In genomic region chr16:89921699-89922476, GRCh38 we compare ENCODE assay signal across 1 cellular context.
A peak's percentile ranks its signal among the peaks of the same experiment; 100 is the strongest.
TF ChIP-seq lines count a peak whose summit lies in the region.

No MANE protein-coding gene starts in this region.

TF ChIP-seq in HepG2, 621 proteins besides CTCF, POLR2A, EP300 and RAD21 (continued from another document and continues in another):
- peak; percentile 98 for TF ChIP-seq FOSL2 (CRISPR knock-in tag; IDR thresholded peaks at IDR 0.05)
- peak; percentile 19; the same call in 1 of the 2 replicates for TF ChIP-seq CREB3 (CRISPR knock-in tag; IDR thresholded peaks at IDR 0.05)
- TF ChIP-seq, protein P1, sequence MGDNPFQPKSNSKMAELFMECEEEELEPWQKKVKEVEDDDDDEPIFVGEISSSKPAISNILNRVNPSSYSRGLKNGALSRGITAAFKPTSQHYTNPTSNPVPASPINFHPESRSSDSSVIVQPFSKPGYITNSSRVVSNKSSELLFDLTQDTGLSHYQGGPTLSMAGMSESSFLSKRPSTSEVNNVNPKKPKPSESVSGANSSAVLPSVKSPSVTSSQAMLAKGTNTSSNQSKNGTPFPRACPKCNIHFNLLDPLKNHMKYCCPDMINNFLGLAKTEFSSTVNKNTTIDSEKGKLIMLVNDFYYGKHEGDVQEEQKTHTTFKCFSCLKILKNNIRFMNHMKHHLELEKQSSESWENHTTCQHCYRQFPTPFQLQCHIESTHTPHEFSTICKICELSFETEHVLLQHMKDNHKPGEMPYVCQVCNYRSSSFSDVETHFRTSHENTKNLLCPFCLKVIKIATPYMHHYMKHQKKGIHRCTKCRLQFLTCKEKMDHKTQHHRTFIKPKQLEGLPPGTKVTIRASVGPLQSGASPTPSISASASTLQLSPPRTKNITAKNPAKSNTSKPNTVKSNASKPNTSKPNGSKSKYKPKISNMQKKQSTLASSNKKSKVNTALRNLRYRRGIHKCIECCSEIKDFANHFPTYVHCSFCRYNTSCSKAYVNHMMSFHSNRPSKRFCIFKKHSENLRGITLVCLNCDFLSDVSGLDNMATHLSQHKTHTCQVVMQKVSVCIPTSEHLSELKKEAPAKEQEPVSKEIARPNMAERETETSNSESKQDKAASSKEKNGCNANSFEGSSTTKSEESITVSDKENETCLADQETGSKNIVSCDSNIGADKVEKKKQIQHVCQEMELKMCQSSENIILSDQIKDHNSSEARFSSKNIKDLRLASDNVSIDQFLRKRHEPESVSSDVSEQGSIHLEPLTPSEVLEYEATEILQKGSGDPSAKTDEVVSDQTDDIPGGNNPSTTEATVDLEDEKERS (CRISPR knock-in tag; IDR thresholded peaks at IDR 0.05), result 0 out of 2 replicates have a peak, but pooled peaks have one; percentile 77
- TF ChIP-seq SP5 (CRISPR knock-in tag; IDR thresholded peaks at IDR 0.05; ENCODE audit: borderline replicate concordance, low read depth), result peak; percentile 65
- TF ChIP-seq NFYC (CRISPR knock-in tag; IDR thresholded peaks at IDR 0.05), result peak; percentile 31; the same call in 1 of the 2 replicates
- TF ChIP-seq SRSF9 (IDR thresholded peaks at IDR 0.05; ENCODE audit: borderline replicate concordance, insufficient read depth, low read depth, low read length, poor library complexity, severe bottlenecking), result no peak
- TF ChIP-seq ZNF839 (CRISPR knock-in tag; IDR thresholded peaks at IDR 0.05; ENCODE audit: borderline replicate concordance), result peak; percentile 50; the same call in 1 of the 2 replicates
- TF ChIP-seq PRDM10 (CRISPR knock-in tag; IDR thresholded peaks at IDR 0.05; ENCODE audit: low read depth), result peak; percentile 52; the same call in 1 of the 2 replicates
- no peak for TF ChIP-seq ZMYM3 (CRISPR knock-in tag; IDR thresholded peaks at IDR 0.05)
- TF ChIP-seq SRSF4 (IDR thresholded peaks at IDR 0.05; ENCODE audit: low read depth, low read length, poor library complexity, severe bottlenecking), result no peak
- no peak for TF ChIP-seq ZFYVE20 (CRISPR knock-in tag; IDR thresholded peaks at IDR 0.05; ENCODE audit: borderline replicate concordance, low read depth)
- TF ChIP-seq ZSCAN20 (CRISPR knock-in tag; IDR thresholded peaks at IDR 0.05; ENCODE audit: borderline replicate concordance), result no peak
- 0 out of 2 replicates have a peak, but pooled peaks have one; percentile 69 for TF ChIP-seq NFIB (CRISPR knock-in tag; IDR thresholded peaks at IDR 0.05; ENCODE audit: borderline replicate concordance)
- TF ChIP-seq ZNF777 (CRISPR knock-in tag; IDR thresholded peaks at IDR 0.05), result no peak; the same call in 1 of the 2 replicates
- TF ChIP-seq ZBTB25 (CRISPR knock-in tag; IDR thresholded peaks at IDR 0.05), result peak; percentile 27; the same call in 1 of the 2 replicates
- no peak for TF ChIP-seq ZNF775 (CRISPR knock-in tag; IDR thresholded peaks at IDR 0.05; ENCODE audit: borderline replicate concordance)
- peak; percentile 35; the same call in 1 of the 2 replicates for TF ChIP-seq MAFF (IDR thresholded peaks at IDR 0.05; ENCODE audit: low read depth, low read length)
- TF ChIP-seq IKZF4 (CRISPR knock-in tag; IDR thresholded peaks at IDR 0.05; ENCODE audit: borderline replicate concordance, low read depth, not compliant biosample characterization), result no peak
- TF ChIP-seq BRF2 (CRISPR knock-in tag; IDR thresholded peaks at IDR 0.05), result no peak
- no peak for TF ChIP-seq JUNB (CRISPR knock-in tag; IDR thresholded peaks at IDR 0.05; ENCODE audit: borderline replicate concordance)
- TF ChIP-seq MIER3 (CRISPR knock-in tag; IDR thresholded peaks at IDR 0.05; ENCODE audit: borderline replicate concordance), result peak; percentile 75
- no peak; the same call in none of the 2 replicates for TF ChIP-seq IKZF5 (CRISPR knock-in tag; IDR thresholded peaks at IDR 0.05)
- TF ChIP-seq KAT8 (CRISPR knock-in tag; IDR thresholded peaks at IDR 0.05), result peak; percentile 68
- no peak for TF ChIP-seq ZNF180 (CRISPR knock-in tag; IDR thresholded peaks at IDR 0.05; ENCODE audit: borderline replicate concordance, low read depth)
- TF ChIP-seq ZNF33A (CRISPR knock-in tag; IDR thresholded peaks at IDR 0.05; ENCODE audit: borderline replicate concordance), result no peak
- TF ChIP-seq ZFP36L2 (CRISPR knock-in tag; IDR thresholded peaks at IDR 0.05), result no peak
- TF ChIP-seq TEAD3 (CRISPR knock-in tag; optimal IDR thresholded peaks at IDR 0.05; ENCODE audit: borderline replicate concordance), result no peak
- peak; percentile 89 for TF ChIP-seq POLR2G (IDR thresholded peaks at IDR 0.05; ENCODE audit: low read depth, low read length)
- peak; percentile 81 for TF ChIP-seq SMAD3 (CRISPR knock-in tag; IDR thresholded peaks at IDR 0.05)
- TF ChIP-seq ZNF644 (CRISPR knock-in tag; IDR thresholded peaks at IDR 0.05; ENCODE audit: low read depth), result no peak
- TF ChIP-seq XRCC5 (optimal IDR thresholded peaks at IDR 0.05; ENCODE audit: low read length), result peak; percentile 26
- 0 out of 2 replicates have a peak, but pooled peaks have one; percentile 4 for TF ChIP-seq ZNF235 (CRISPR knock-in tag; IDR thresholded peaks at IDR 0.05; ENCODE audit: borderline replicate concordance)
- TF ChIP-seq ZBTB49 (CRISPR knock-in tag; IDR thresholded peaks at IDR 0.05; ENCODE audit: borderline replicate concordance), result no peak; the same call in 1 of the 2 replicates
- TF ChIP-seq MXI1 (IDR thresholded peaks at IDR 0.05; ENCODE audit: borderline replicate concordance, low read depth, low read length), result peak; percentile 74; the same call in 1 of the 3 replicates
- peak; percentile 90; the same call in 1 of the 2 replicates for TF ChIP-seq MTF2 (CRISPR knock-in tag; IDR thresholded peaks at IDR 0.05; ENCODE audit: borderline replicate concordance)
- no peak for TF ChIP-seq ZFP82 (CRISPR knock-in tag; IDR thresholded peaks at IDR 0.05; ENCODE audit: borderline replicate concordance)
- TF ChIP-seq ZFP36L1 (CRISPR knock-in tag; IDR thresholded peaks at IDR 0.05), result no peak
- no peak for TF ChIP-seq ZNF772 (CRISPR knock-in tag; IDR thresholded peaks at IDR 0.05)
- TF ChIP-seq SCMH1 (CRISPR knock-in tag; IDR thresholded peaks at IDR 0.05; ENCODE audit: borderline replicate concordance), result no peak
- TF ChIP-seq KLF12 (CRISPR knock-in tag; IDR thresholded peaks at IDR 0.05; ENCODE audit: borderline replicate concordance), result 0 out of 2 replicates have a peak, but pooled peaks have one; percentile 10
- TF ChIP-seq HNF4G (IDR thresholded peaks at IDR 0.05; ENCODE audit: borderline replicate concordance, low read depth, low read length), result 0 out of 2 replicates have a peak, but pooled peaks have one; percentile 6
- no peak for TF ChIP-seq HNF4G (CRISPR knock-in tag; IDR thresholded peaks at IDR 0.05; ENCODE audit: borderline replicate concordance, low read depth)
- TF ChIP-seq ZNF274 (CRISPR knock-in tag; IDR thresholded peaks at IDR 0.05), result peak; percentile 13; the same call in 1 of the 2 replicates
- TF ChIP-seq ZIK1 (CRISPR knock-in tag; IDR thresholded peaks at IDR 0.05; ENCODE audit: borderline replicate concordance, low read depth), result 0 out of 2 replicates have a peak, but pooled peaks have one; percentile 25
- no peak for TF ChIP-seq ZNF572 (CRISPR knock-in tag; IDR thresholded peaks at IDR 0.05)
- TF ChIP-seq ARNT (IDR thresholded peaks at IDR 0.05), result no peak
- no peak for TF ChIP-seq NCOA5 (CRISPR knock-in tag; IDR thresholded peaks at IDR 0.05)
- no peak; the same call in 1 of the 2 replicates for TF ChIP-seq JUN (CRISPR knock-in tag; IDR thresholded peaks at IDR 0.05)
- no peak for TF ChIP-seq THAP8 (CRISPR knock-in tag; IDR thresholded peaks at IDR 0.05; ENCODE audit: borderline replicate concordance)
- no peak for TF ChIP-seq FUBP1 (CRISPR knock-in tag; IDR thresholded peaks at IDR 0.05; ENCODE audit: borderline replicate concordance)
- no peak for TF ChIP-seq YEATS4 (CRISPR knock-in tag; IDR thresholded peaks at IDR 0.05; ENCODE audit: borderline replicate concordance)
